ENCODE assay signal across 15 cellular contexts in the genomic region with DNA sequence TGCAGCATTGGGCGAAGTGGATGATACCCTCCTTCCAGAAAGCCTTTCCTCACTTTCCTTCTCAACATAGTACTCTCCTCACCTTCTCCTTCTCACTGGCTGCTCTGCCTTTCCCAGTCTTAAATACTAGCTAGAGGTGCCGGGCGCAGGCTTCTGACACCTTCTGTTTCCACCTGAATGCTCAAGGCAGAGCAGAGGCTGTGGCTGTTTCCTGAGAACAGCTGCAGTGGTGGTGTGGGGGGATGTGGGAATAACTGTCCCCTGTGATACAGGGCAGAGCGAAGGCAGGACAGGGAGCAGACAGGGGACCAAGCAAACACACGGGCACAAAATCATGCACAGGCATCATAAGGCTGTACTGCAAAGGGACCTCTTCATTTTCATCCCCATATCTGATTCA.
A peak's percentile ranks its signal among the peaks of the same experiment; 100 is the strongest.
DNase-seq lines count a peak whose midpoint lies in the region; ATAC-seq and TF ChIP-seq lines count a peak whose summit lies in the region.
"Had no signal": no experiment of that assay in that cellular context is flagged by ENCODE, and none has a peak within 500 bp of the region (broad histone marks: within the 10 kb centered on the region; RNA-seq: fewer than 3 reads in every experiment).

No MANE protein-coding gene starts in this region.

- no peak overlapping the region for H4K5ac ChIP-seq in IMR-90 (ENCODE audit: low read depth, low read length)

- POLR2A ChIA-PET in IMR-90 (lab: Charles Lee; ENCODE audit: unreplicated experiment), result no interaction called here
- POLR2A ChIA-PET in CD4-positive, alpha-beta memory T cell (lab: Charles Lee; ENCODE audit: partially characterized antibody), result no interaction called here

- no peaks in the 10 kb centered on the region for H3K27me3 Mint-ChIP-seq in CD4-positive, alpha-beta memory T cell

- H3K4me1 ChIP-seq in IMR-90 (ENCODE audit: control insufficient read depth, insufficient read depth, low read length) (peaks cover 5% of the 10 kb centered on the region; the same call in 1 of the 2 replicates), mesodermal cell (ENCODE audit: control insufficient read depth, insufficient read depth, low read length, poor library complexity, severe bottlenecking) (peaks cover 6% of the 10 kb centered on the region), skeletal muscle satellite cell (ENCODE audit: control insufficient read depth, insufficient read depth, low read length) (peaks cover 17% of the 10 kb centered on the region)
- no peaks in the 10 kb centered on the region for H3K4me1 ChIP-seq in CD4-positive, alpha-beta memory T cell (ENCODE audit: insufficient read depth, low read length)
- H3K4me1 ChIP-seq: Caco-2 had no signal

- no peak overlapping the region for H2AFZ ChIP-seq in IMR-90 (replicated peaks; ENCODE audit: low read length, poor library complexity)

- H3K36me3 ChIP-seq in IMR-90 (ENCODE audit: control insufficient read depth, insufficient read depth, low read length) (no peaks in the 10 kb centered on the region), mesodermal cell (ENCODE audit: control insufficient read depth, insufficient read depth, low read length) (no peaks in the 10 kb centered on the region), skeletal muscle satellite cell (ENCODE audit: insufficient read depth, low read length) (no peaks in the 10 kb centered on the region)
- H3K36me3 ChIP-seq in CD4-positive, alpha-beta memory T cell (ENCODE audit: insufficient read depth, low read length), result no peaks in the 10 kb centered on the region

- H3K9me3 Mint-ChIP-seq in CD4-positive, alpha-beta memory T cell, result peaks cover 0 to 5% (median 2%) of the 10 kb centered on the region in 8 donors

- peaks cover 5% of the 10 kb centered on the region; the same call in 1 of the 2 replicates for H3K9me1 ChIP-seq in IMR-90 (ENCODE audit: insufficient read depth, low read length)

- H3K14ac ChIP-seq in IMR-90 (replicated peaks; ENCODE audit: low read depth, low read length), result peak overlapping the region; percentile 35

- no peak for DNase-seq in IMR-90
- peak; percentile 0 for DNase-seq in astrocyte of the spinal cord (ENCODE audit: low read depth, low spot score)
- DNase-seq in CD4-positive, alpha-beta memory T cell, result no peak
- DNase-seq in NCI-H2107 (lab: John Stamatoyannopoulos, UW), result no peak
- DNase-seq: AML-193, Caco-2, DMS153, H7, NCI-H187 treated with DMSO at 0.1 percent for 48 hours, NCI-H748 treated with DMSO at 0.1 percent for 48 hours had no signal

- H3K27me3 ChIP-seq in IMR-90 (ENCODE audit: control insufficient read depth, insufficient read depth, low read length) (no peaks in the 10 kb centered on the region), skeletal muscle satellite cell (ENCODE audit: control insufficient read depth, insufficient read depth, low read length) (no peaks in the 10 kb centered on the region)
- no peaks in the 10 kb centered on the region for H3K27me3 ChIP-seq in CD4-positive, alpha-beta memory T cell (ENCODE audit: insufficient read depth, low read length)

- TF ChIP-seq CTCF in IMR-90 (conservative IDR thresholded peaks at IDR 0.05; ENCODE audit: low read depth, low read length) (no peak), astrocyte of the spinal cord (IDR thresholded peaks at IDR 0.05; ENCODE audit: low read depth, low read length) (no peak)

- H4K20me1 ChIP-seq in IMR-90 (ENCODE audit: insufficient read depth, low read length), result no peaks in the 10 kb centered on the region

- peak overlapping the region; percentile 10; the same call in 1 of the 2 replicates for H3K23ac ChIP-seq in IMR-90 (ENCODE audit: low read depth, low read length)

- ATAC-seq in IMR-90 (ENCODE audit: low read depth) (no peak), HG03108 (IDR thresholded peaks at IDR 0.05; ENCODE audit: unreplicated experiment) (no peak)
- ATAC-seq: PC-3 had no signal

- H3K79me1 ChIP-seq in IMR-90 (ENCODE audit: low read depth in 1 of 2, low read length in 2 of 2), result no peaks in the 10 kb centered on the region

- H3K27ac Mint-ChIP-seq in CD4-positive, alpha-beta memory T cell, result no peak overlapping the region
- H3K27ac Mint-ChIP-seq: IgD-negative memory B cell had no signal

- BruUV-seq in IMR-90 (replicated peaks; lab: Mats Ljungman, UMichigan), result no TSS peak

- dilution Hi-C loops in IMR-90 (cut with HindIII; ENCODE audit: low sequenced_read_pairs, unreplicated experiment), result no loop called here

- peak overlapping the region; percentile 72 for H2AK5ac ChIP-seq in IMR-90 (ENCODE audit: low read depth, low read length)

- H4K8ac ChIP-seq in IMR-90 (ENCODE audit: low read depth in 2 of 2, low read length in 2 of 2), result 0 out of 4 replicates have a peak overlapping the region, but pooled peaks of 1 of the 2 experiments have one; percentile 39

- H3K4me1 Mint-ChIP-seq in CD4-positive, alpha-beta memory T cell, result no peaks in the 10 kb centered on the region
- H3K4me1 Mint-ChIP-seq: IgD-negative memory B cell had no signal

- 93% methylated on average over 2 of the region's 5 CpGs; no CpG with 5 or more reads in 1 of the 2 experiments for WGBS in IMR-90 (ENCODE audit: extremely low coverage in 2 of 2, insufficient read length in 1 of 2), 2 experiments
- 93 to 94% methylated on average over 3 to 5 of the region's 5 CpGs for WGBS in mesodermal cell (ENCODE audit: insufficient coverage in 2 of 2), 2 experiments

- H3K27ac ChIP-seq in IMR-90 (ENCODE audit: insufficient read depth, low read length) (no peak overlapping the region), mesodermal cell (ENCODE audit: low read depth, low read length, severe bottlenecking) (peak overlapping the region; percentile 31)
- no peak overlapping the region for H3K27ac ChIP-seq in CD4-positive, alpha-beta memory T cell (ENCODE audit: low read depth, low read length)

- no peak overlapping the region for H3K18ac ChIP-seq in IMR-90 (ENCODE audit: low read depth, low read length)

- H2AK9ac ChIP-seq in IMR-90 (replicated peaks; ENCODE audit: low read depth, low read length, poor library complexity), result no peak overlapping the region

- H3K9ac ChIP-seq in IMR-90 (ENCODE audit: low read depth, low read length) (no peak overlapping the region), skeletal muscle satellite cell (ENCODE audit: low read depth, low read length) (peak overlapping the region; percentile 47)

- H3K4me3 Mint-ChIP-seq in CD4-positive, alpha-beta memory T cell, result no peak overlapping the region
- H3K4me3 Mint-ChIP-seq: IgD-negative memory B cell had no signal

- no peak overlapping the region for H3K4me2 ChIP-seq in IMR-90 (ENCODE audit: low read depth, low read length)
- peak overlapping the region; percentile 52 for H3K4me2 ChIP-seq in skeletal muscle satellite cell (ENCODE audit: low read length)

- H3K4ac ChIP-seq in IMR-90 (ENCODE audit: low read depth, low read length), result peak overlapping the region; percentile 69

- intact Hi-C loops in IMR-90 (cut with micrococcal nuclease), result no loop called here
- intact Hi-C loops in CD4-positive, alpha-beta memory T cell (cut with micrococcal nuclease), result no loop called here

- H2BK120ac ChIP-seq in IMR-90 (ENCODE audit: low read depth, low read length), result peak overlapping the region; percentile 77

- peak overlapping the region; percentile 23; the same call in 1 of the 2 replicates for H3K56ac ChIP-seq in IMR-90 (ENCODE audit: extremely low read depth, insufficient read depth, low read length)

- TF ChIP-seq POLR2A in IMR-90 (IDR thresholded peaks at IDR 0.05; ENCODE audit: low read depth, low read length), result no peak

- CTCF ChIA-PET in IMR-90 (lab: Yijun Ruan, JAX), result no interaction called here
- CTCF ChIA-PET in CD4-positive, alpha-beta memory T cell (lab: Charles Lee; ENCODE audit: partially characterized antibody), result no interaction called here

- H2BK20ac ChIP-seq in IMR-90 (ENCODE audit: low read depth, low read length), result peak overlapping the region; percentile 86

- H3K4me3 ChIP-seq in IMR-90 (ENCODE audit: insufficient read depth, low read depth, low read length), result no peak overlapping the region
- no peak overlapping the region for H3K4me3 ChIP-seq in astrocyte of the spinal cord (ENCODE audit: low read depth, low read length)
- H3K4me3 ChIP-seq in mesodermal cell (ENCODE audit: extremely low read depth, insufficient read depth, low read length, poor library complexity, severe bottlenecking), result no peak overlapping the region
- H3K4me3 ChIP-seq in skeletal muscle satellite cell (ENCODE audit: low read length), result peak overlapping the region; percentile 15
- H3K4me3 ChIP-seq in CD4-positive, alpha-beta memory T cell (ENCODE audit: low read length in 2 of 2), result no peak overlapping the region

- H2BK15ac ChIP-seq in IMR-90 (ENCODE audit: low read depth, low read length), result peak overlapping the region; percentile 55; the same call in 2 of the 3 replicates

- no peaks in the 10 kb centered on the region for H3K36me3 Mint-ChIP-seq in CD4-positive, alpha-beta memory T cell
- H3K36me3 Mint-ChIP-seq: IgD-negative memory B cell had no signal

- H3K9me3 ChIP-seq in IMR-90 (ENCODE audit: control insufficient read depth, insufficient read depth, low read length) (no peaks in the 10 kb centered on the region), mesodermal cell (ENCODE audit: control insufficient read depth, low read length) (no peaks in the 10 kb centered on the region), skeletal muscle satellite cell (replicated peaks; ENCODE audit: low read length) (no peaks in the 10 kb centered on the region)
- H3K9me3 ChIP-seq in CD4-positive, alpha-beta memory T cell (ENCODE audit: control insufficient read depth in 1 of 2, low read length in 2 of 2), result no peaks in the 10 kb centered on the region
- H3K9me3 ChIP-seq: Caco-2 had no signal

- in situ Hi-C loops in IMR-90 (cut with MboI; ENCODE audit: low sequenced_read_pairs) (no loop called here), astrocyte of the spinal cord (cut with HindIII; ENCODE audit: low sequenced_read_pairs) (no loop called here)

- peak overlapping the region; percentile 25 for H2BK5ac ChIP-seq in IMR-90 (ENCODE audit: low read depth, low read length, poor library complexity, severe bottlenecking)

- H4K91ac ChIP-seq in IMR-90 (ENCODE audit: insufficient read depth, low read depth, low read length), result peak overlapping the region; percentile 86

- TF ChIP-seq RAD21 in IMR-90 (IDR thresholded peaks at IDR 0.05; ENCODE audit: low read length), result no peak

TF ChIP-seq in IMR-90, 13 proteins besides CTCF, POLR2A, EP300 and RAD21 (continues in another document):
- TF ChIP-seq MXI1 (IDR thresholded peaks at IDR 0.05; ENCODE audit: borderline replicate concordance, low read depth, low read length) (no peak), SMC3 (IDR thresholded peaks at IDR 0.05; ENCODE audit: low read depth, low read length) (no peak), CHD1 (IDR thresholded peaks at IDR 0.05; ENCODE audit: low read depth, low read length) (no peak)
- TF ChIP-seq, protein P1, sequence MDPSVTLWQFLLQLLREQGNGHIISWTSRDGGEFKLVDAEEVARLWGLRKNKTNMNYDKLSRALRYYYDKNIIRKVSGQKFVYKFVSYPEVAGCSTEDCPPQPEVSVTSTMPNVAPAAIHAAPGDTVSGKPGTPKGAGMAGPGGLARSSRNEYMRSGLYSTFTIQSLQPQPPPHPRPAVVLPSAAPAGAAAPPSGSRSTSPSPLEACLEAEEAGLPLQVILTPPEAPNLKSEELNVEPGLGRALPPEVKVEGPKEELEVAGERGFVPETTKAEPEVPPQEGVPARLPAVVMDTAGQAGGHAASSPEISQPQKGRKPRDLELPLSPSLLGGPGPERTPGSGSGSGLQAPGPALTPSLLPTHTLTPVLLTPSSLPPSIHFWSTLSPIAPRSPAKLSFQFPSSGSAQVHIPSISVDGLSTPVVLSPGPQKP (IDR thresholded peaks at IDR 0.05; ENCODE audit: borderline replicate concordance, low read depth, low read length), result no peak
